ENCODE assay signal across 22 cellular contexts in genomic region chr9:8706546-8706945, GRCh38.
"Had no signal": no experiment of that assay in that cellular context is flagged by ENCODE, and none has a peak within 500 bp of the region (broad histone marks: within the 10 kb centered on the region; RNA-seq: fewer than 3 reads in every experiment).

No MANE protein-coding gene starts in this region.

- H3K27ac ChIP-seq: foreskin keratinocyte, heart left ventricle, parathyroid adenoma, psoas muscle, right atrium auricular region, sigmoid colon, skin epidermis, stomach, thoracic aorta, transverse colon had no signal

- H3K36me3 ChIP-seq: heart left ventricle, right atrium auricular region, sigmoid colon, stomach, thoracic aorta, transverse colon had no signal

- H2AFZ ChIP-seq: parathyroid adenoma had no signal

- H3K79me2 ChIP-seq: parathyroid adenoma had no signal

- H3K9me3 ChIP-seq: heart left ventricle, psoas muscle, right atrium auricular region, sigmoid colon, stomach, thoracic aorta, transverse colon had no signal

- H3K4me3 ChIP-seq: heart left ventricle, psoas muscle, right atrium auricular region, sigmoid colon, skin epidermis, stomach, thoracic aorta, transverse colon had no signal

- H3K36me3 Mint-ChIP-seq: natural killer cell; stimulated activated naive B cell treated with anti-CD40 and anti-IgM and Interleukin-4, amounts not matched to agents 10 μg/mL and 1 μg/mL and 100 μg/mL, for 72 hours had no signal

- H3K9ac ChIP-seq: parathyroid adenoma had no signal

- H3K27me3 Mint-ChIP-seq: central memory CD8-positive, alpha-beta T cell; stimulated activated naive B cell treated with anti-CD40 and anti-IgM and Interleukin-4, amounts not matched to agents 10 μg/mL and 1 μg/mL and 100 μg/mL, for 72 hours had no signal

- H3K4me3 Mint-ChIP-seq: central memory CD8-positive, alpha-beta T cell; endodermal cell; natural killer cell; stimulated activated naive B cell treated with anti-CD40 and anti-IgM and Interleukin-4, amounts not matched to agents 10 μg/mL and 1 μg/mL and 100 μg/mL, for 72 hours had no signal

- ATAC-seq: foreskin keratinocyte; heart left ventricle; left lobe of liver; natural killer cell; psoas muscle; stimulated activated naive B cell treated with anti-CD40 and anti-IgM and Interleukin-4, amounts not matched to agents 10 μg/mL and 1 μg/mL and 100 μg/mL, for 72 hours had no signal

- DNase-seq: dermis blood vessel endothelial cell; effector CD4-positive, alpha-beta T cell; endodermal cell; erythroblast; foreskin keratinocyte; heart left ventricle; hippocampal formation; mammary epithelial cell; natural killer cell; psoas muscle; sigmoid colon; stimulated activated CD4-positive, alpha-beta T cell treated with anti-CD3 and anti-CD28 coated beads, Interleukin-2, amount 100 ng/mL, for 24 hours; stimulated activated CD4-positive, alpha-beta T cell treated with anti-CD3 and anti-CD28 coated beads, Interleukin-4, amount 100 ng/mL, for 4 hours; stimulated activated naive B cell treated with anti-CD40 and anti-IgM and Interleukin-4, amounts not matched to agents 10 μg/mL and 1 μg/mL and 100 μg/mL, for 72 hours; stomach; transverse colon had no signal

- H3K27ac Mint-ChIP-seq: endodermal cell; natural killer cell; stimulated activated naive B cell treated with anti-CD40 and anti-IgM and Interleukin-4, amounts not matched to agents 10 μg/mL and 1 μg/mL and 100 μg/mL, for 72 hours had no signal

- H3K9me3 Mint-ChIP-seq: endodermal cell; stimulated activated naive B cell treated with anti-CD40 and anti-IgM and Interleukin-4, amounts not matched to agents 10 μg/mL and 1 μg/mL and 100 μg/mL, for 72 hours had no signal

- H3K4me1 Mint-ChIP-seq: central memory CD8-positive, alpha-beta T cell; natural killer cell; stimulated activated naive B cell treated with anti-CD40 and anti-IgM and Interleukin-4, amounts not matched to agents 10 μg/mL and 1 μg/mL and 100 μg/mL, for 72 hours had no signal

- H3K4me1 ChIP-seq: foreskin keratinocyte, heart left ventricle, parathyroid adenoma, psoas muscle, right atrium auricular region, sigmoid colon, stomach had no signal

- H3K27me3 ChIP-seq: foreskin keratinocyte, heart left ventricle, right atrium auricular region, sigmoid colon, stomach, transverse colon had no signal
